ENCODE assay signal across 17 cellular contexts in the genomic region with DNA sequence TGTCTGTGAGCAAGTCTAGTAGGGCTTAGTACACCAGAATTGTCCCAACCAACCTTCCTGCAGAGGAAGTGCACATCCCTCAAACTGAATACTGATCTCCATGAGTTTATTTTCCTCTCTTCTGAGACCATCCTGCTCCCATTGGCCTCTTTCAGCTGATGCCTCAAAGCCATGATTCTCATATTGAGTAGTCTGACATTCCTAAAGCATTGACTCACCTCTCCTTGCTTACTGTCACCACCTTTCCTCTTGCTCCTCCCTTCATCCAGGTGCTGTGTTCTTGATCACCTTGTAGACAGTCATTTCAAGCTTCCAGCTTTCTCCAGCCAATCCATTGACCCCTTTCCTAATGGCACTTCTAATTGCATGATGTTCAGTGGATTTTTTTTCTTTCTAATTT.
DNase-seq lines count a peak whose midpoint lies in the region; ATAC-seq and TF ChIP-seq lines count a peak whose summit lies in the region.
"Had no signal": no experiment of that assay in that cellular context is flagged by ENCODE, and none has a peak within 500 bp of the region (broad histone marks: within the 10 kb centered on the region; RNA-seq: fewer than 3 reads in every experiment).

No MANE protein-coding gene starts in this region.

- no peak overlapping the region for H4K8ac ChIP-seq in mesenchymal stem cell (ENCODE audit: low read length)

- H3K4me2 ChIP-seq in mammary epithelial cell (ENCODE audit: insufficient read depth, low read depth, low read length) (no peak overlapping the region), mesenchymal stem cell (ENCODE audit: low read length, poor library complexity, severe bottlenecking) (no peak overlapping the region)
- H3K4me2 ChIP-seq: GM23338 had no signal

- in situ Hi-C loops in mammary epithelial cell (cut with MboI; ENCODE audit: low sequenced_read_pairs in 2 of 2), result no loop called here

- ATAC-seq in HG02970 (IDR thresholded peaks at IDR 0.05; ENCODE audit: low FRiP score, unreplicated experiment), result no peak
- ATAC-seq in body of pancreas, result no peak
- no peak for ATAC-seq in HG02840 (IDR thresholded peaks at IDR 0.05; ENCODE audit: low FRiP score, unreplicated experiment)
- ATAC-seq: GM23338 had no signal

- CTCF ChIA-PET in mammary epithelial cell (lab: Charles Lee; ENCODE audit: low non-redundant PET), result no interaction called here

- H3K9ac ChIP-seq in mammary epithelial cell (ENCODE audit: insufficient read depth, low read length) (no peak overlapping the region), mesenchymal stem cell (ENCODE audit: low read length) (no peak overlapping the region)

- no peak overlapping the region for H4K91ac ChIP-seq in mesenchymal stem cell (ENCODE audit: low read length)

- no TSS peak for BruUV-seq in mammary epithelial cell (replicated peaks; lab: Mats Ljungman, UMichigan)

- H3K14ac ChIP-seq in mesenchymal stem cell (ENCODE audit: low read length in 2 of 2), result no peak overlapping the region

- H3K36me3 ChIP-seq in mammary epithelial cell (ENCODE audit: insufficient read depth, low read length) (no peaks in the 10 kb centered on the region), body of pancreas (replicated peaks in 1 of 2; ENCODE audit: insufficient read depth in 1 of 2, low read depth in 2 of 2) (no peaks in the 10 kb centered on the region), mesenchymal stem cell (ENCODE audit: control insufficient read depth in 1 of 2, insufficient read depth in 2 of 2, low read depth in 1 of 2, low read length in 2 of 2) (no peaks in the 10 kb centered on the region)

- H3K23ac ChIP-seq in mesenchymal stem cell (ENCODE audit: low read length in 2 of 2), result no peak overlapping the region

- intact Hi-C loops in mammary epithelial cell (cut with micrococcal nuclease), result no loop called here
- intact Hi-C loops in body of pancreas (cut with DNase I), result no loop called here

- no peak overlapping the region for H2BK5ac ChIP-seq in mesenchymal stem cell (ENCODE audit: low read depth, low read length, poor library complexity, severe bottlenecking)

- H3K9me3 ChIP-seq in mammary epithelial cell (replicated peaks; ENCODE audit: insufficient read depth, low read length) (no peaks in the 10 kb centered on the region), body of pancreas (no peaks in the 10 kb centered on the region), mesenchymal stem cell (ENCODE audit: control insufficient read depth, low read length) (peaks cover 16% of the 10 kb centered on the region)

- no peak overlapping the region for H2BK120ac ChIP-seq in mesenchymal stem cell (ENCODE audit: low read depth, low read length)

- H2AFZ ChIP-seq in mammary epithelial cell (ENCODE audit: low read depth, low read length) (no peak overlapping the region), mesenchymal stem cell (ENCODE audit: low read depth, low read length) (no peak overlapping the region)
- H2AFZ ChIP-seq: GM23338 had no signal

- no peak for TF ChIP-seq POLR2A in body of pancreas (IDR thresholded peaks at IDR 0.05)

- no peak overlapping the region for H3K27ac ChIP-seq in mammary epithelial cell (ENCODE audit: insufficient read depth, low read depth, low read length)
- H3K27ac ChIP-seq in body of pancreas, result no peak overlapping the region
- no peak overlapping the region for H3K27ac ChIP-seq in mesenchymal stem cell (ENCODE audit: low read length, poor library complexity, severe bottlenecking)

- H3K27me3 ChIP-seq in mammary epithelial cell (ENCODE audit: insufficient read depth, low read length) (no peaks in the 10 kb centered on the region), body of pancreas (no peaks in the 10 kb centered on the region), mesenchymal stem cell (ENCODE audit: control insufficient read depth in 1 of 2, insufficient read depth in 1 of 2, low read length in 2 of 2) (no peaks in the 10 kb centered on the region)

- no peak overlapping the region for H3K18ac ChIP-seq in mesenchymal stem cell (ENCODE audit: low read depth in 1 of 2, low read length in 2 of 2)

- no peak overlapping the region for H2BK12ac ChIP-seq in mesenchymal stem cell (ENCODE audit: low read length in 2 of 2)

- TF ChIP-seq CTCF in mammary epithelial cell (conservative IDR thresholded peaks at IDR 0.05 in 1 of 2, IDR thresholded peaks at IDR 0.05 in 1 of 2; ENCODE audit: extremely low read depth in 1 of 2, insufficient read depth in 1 of 2, low read depth in 1 of 2, low read length in 2 of 2) (no peak), body of pancreas (IDR thresholded peaks at IDR 0.05) (no peak)

- H3K4ac ChIP-seq in mesenchymal stem cell (ENCODE audit: low read depth in 1 of 2, low read length in 2 of 2), result no peak overlapping the region

- H3K4me3 ChIP-seq in mammary epithelial cell (replicated peaks in 1 of 3; ENCODE audit: insufficient read depth in 1 of 3, low read depth in 2 of 3, low read length in 3 of 3), result no peak overlapping the region
- H3K4me3 ChIP-seq in body of pancreas, result no peak overlapping the region
- H3K4me3 ChIP-seq in mesenchymal stem cell (ENCODE audit: insufficient read depth in 1 of 2, low read depth in 1 of 2, low read length in 2 of 2), result no peak overlapping the region
- H3K4me3 ChIP-seq: GM23338 had no signal

- H3K4me1 ChIP-seq in mammary epithelial cell (ENCODE audit: insufficient read depth, low read length) (no peaks in the 10 kb centered on the region), body of pancreas (no peaks in the 10 kb centered on the region), mesenchymal stem cell (ENCODE audit: control insufficient read depth, insufficient read depth, low read depth, low read length) (no peaks in the 10 kb centered on the region)

- no peaks in the 10 kb centered on the region for H3K79me2 ChIP-seq in mammary epithelial cell (ENCODE audit: insufficient read depth, low read length)

- no peak overlapping the region for H2BK15ac ChIP-seq in mesenchymal stem cell (ENCODE audit: low read depth, poor library complexity, severe bottlenecking)

- dilution Hi-C loops in mammary epithelial cell (cut with HindIII; ENCODE audit: low sequenced_read_pairs), result no loop called here

- DNase-seq in DMS53 treated with DMSO at 0.1 percent for 48 hours (lab: John Stamatoyannopoulos, UW; ENCODE audit: unreplicated experiment), result peak; percentile 12
- peak; percentile 14 for DNase-seq in HT-29 (ENCODE audit: low spot score)
- DNase-seq in mammary epithelial cell, result peak; percentile 27
- peak; percentile 62 for DNase-seq in islet precursor cell
- no peak for DNase-seq in body of pancreas
- DNase-seq in mesenchymal stem cell, result no peak
- DNase-seq: ACHN; C1 segment of cervical spinal cord; Calu3; CD4-positive, alpha-beta T cell; DMS 273 treated with DMSO at 0.1 percent for 48 hours; DMS79 treated with DMSO at 0.1 percent for 48 hours; EL; H7 had no signal

- H4K20me1 ChIP-seq in mammary epithelial cell (ENCODE audit: insufficient read depth, low read length), result no peaks in the 10 kb centered on the region

- no peak overlapping the region for H2AK5ac ChIP-seq in mesenchymal stem cell (ENCODE audit: low read length, severe bottlenecking)

- H3K79me1 ChIP-seq in mesenchymal stem cell (replicated peaks; ENCODE audit: low read length, poor library complexity, severe bottlenecking), result no peaks in the 10 kb centered on the region

Comparison
In these comparisons a context has a peak if more than half of its experiments do, and no peak if none do; other contexts are left out.
1. DNase-seq: peak in DMS53 treated with DMSO at 0.1 percent for 48 hours (single experiment), HT-29 (single experiment), mammary epithelial cell (single experiment) and islet precursor cell (single experiment); none in body of pancreas (0 of 4) and mesenchymal stem cell (single experiment).